Comparison of ENCODE assay signal across 16 cellular contexts in genomic region chr15:60154764-60155163, GRCh38.
A peak's percentile ranks its signal among the peaks of the same experiment; 100 is the strongest.
DNase-seq lines count a peak whose midpoint lies in the region; ATAC-seq and TF ChIP-seq lines count a peak whose summit lies in the region.
"Had no signal": no experiment of that assay in that cellular context is flagged by ENCODE, and none has a peak within 500 bp of the region (broad histone marks: within the 10 kb centered on the region; RNA-seq: fewer than 3 reads in every experiment).

No MANE protein-coding gene starts in this region.

- H3K36me3 ChIP-seq in GM23248 (ENCODE audit: low read depth) (no peaks in the 10 kb centered on the region), SJSA1 (no peaks in the 10 kb centered on the region), smooth muscle cell (ENCODE audit: low read depth) (no peaks in the 10 kb centered on the region), colonic mucosa (no peaks in the 10 kb centered on the region), sigmoid colon (no peaks in the 10 kb centered on the region)

- ATAC-seq in GM18505 (IDR thresholded peaks at IDR 0.05; ENCODE audit: unreplicated experiment) = no peak

- WGBS in GM23248 (ENCODE audit: low coverage in 1 of 2, low lambda C conversion rate in 2 of 2, missing lambda C conversion rate in 2 of 2), 2 experiments = 68 to 72% methylated on average over 2 of the region's 2 CpGs
- WGBS in smooth muscle cell (ENCODE audit: low lambda C conversion rate) = 66% methylated on average over 2 of the region's 2 CpGs
- WGBS in sigmoid colon, 2 donors = 42 to 71% methylated on average over 2 of the region's 2 CpGs

- peak overlapping the region; percentile 71 for H3K4me2 ChIP-seq in GM23248 (ENCODE audit: unreplicated experiment)
- H3K4me2 ChIP-seq in smooth muscle cell = peak overlapping the region; percentile 63

- no peak for DNase-seq in GM23248
- no peak for DNase-seq in SJSA1 (ENCODE audit: low read depth in 1 of 2, low spot score in 2 of 2)
- peak; percentile 23 for DNase-seq in iris pigment epithelial cell (ENCODE audit: low read depth)
- no peak for DNase-seq in smooth muscle cell (lab: John Stamatoyannopoulos, UW; ENCODE audit: unreplicated experiment)
- DNase-seq in colonic mucosa = no peak
- no peak for DNase-seq in sigmoid colon
- DNase-seq: Caco-2; CD4-positive, CD25-positive, alpha-beta regulatory T cell; DMS153; H7; Kasumi-1; MM.1S; NCI-H1092 treated with DMSO at 0.1 percent for 48 hours; NCI-H1694; SHP77 had no signal

- H3K9me3 ChIP-seq in GM23248 (ENCODE audit: low read depth) (no peaks in the 10 kb centered on the region), SJSA1 (replicated peaks) (no peaks in the 10 kb centered on the region), smooth muscle cell (replicated peaks; ENCODE audit: low read depth) (no peaks in the 10 kb centered on the region), colonic mucosa (no peaks in the 10 kb centered on the region), sigmoid colon (no peaks in the 10 kb centered on the region)
- H3K9me3 ChIP-seq: Caco-2 had no signal

- H3K4me1 ChIP-seq in GM23248 (ENCODE audit: insufficient read depth) = peaks cover 14% of the 10 kb centered on the region
- peaks cover 28% of the 10 kb centered on the region for H3K4me1 ChIP-seq in SJSA1 (replicated peaks)
- no peaks in the 10 kb centered on the region for H3K4me1 ChIP-seq in smooth muscle cell (ENCODE audit: low read depth)
- H3K4me1 ChIP-seq in colonic mucosa = no peaks in the 10 kb centered on the region
- no peaks in the 10 kb centered on the region for H3K4me1 ChIP-seq in sigmoid colon
- H3K4me1 ChIP-seq: Caco-2 had no signal

- H3K27ac ChIP-seq in GM23248 (no peak overlapping the region), SJSA1 (peak overlapping the region; percentile 93), smooth muscle cell (ENCODE audit: low read depth) (no peak overlapping the region), colonic mucosa (no peak overlapping the region), sigmoid colon (no peak overlapping the region)

- H3K79me2 ChIP-seq in GM23248 (ENCODE audit: insufficient read depth) = no peaks in the 10 kb centered on the region
- no peaks in the 10 kb centered on the region for H3K79me2 ChIP-seq in smooth muscle cell (ENCODE audit: low read depth)

- H4K20me1 ChIP-seq in GM23248 (ENCODE audit: insufficient read depth) (no peaks in the 10 kb centered on the region), smooth muscle cell (ENCODE audit: low read depth) (no peaks in the 10 kb centered on the region)

- H3K9ac ChIP-seq in GM23248 (no peak overlapping the region), smooth muscle cell (ENCODE audit: low read depth) (no peak overlapping the region), colonic mucosa (ENCODE audit: low read depth in 2 of 2, low read length in 2 of 2) (no peak overlapping the region)

- H3K4me3 ChIP-seq in GM23248 (no peak overlapping the region), SJSA1 (no peak overlapping the region), smooth muscle cell (no peak overlapping the region), colonic mucosa (no peak overlapping the region), sigmoid colon (no peak overlapping the region)

- intact Hi-C loops in colonic mucosa (cut with DNase I) (no loop called here), sigmoid colon (cut with DNase I) (no loop called here)

- H3K27me3 ChIP-seq in GM23248 (replicated peaks; ENCODE audit: insufficient read depth) = peaks cover 6% of the 10 kb centered on the region; the same call in 1 of the 2 replicates
- no peaks in the 10 kb centered on the region for H3K27me3 ChIP-seq in SJSA1 (replicated peaks)
- peaks cover 10% of the 10 kb centered on the region for H3K27me3 ChIP-seq in smooth muscle cell (ENCODE audit: low read depth)
- H3K27me3 ChIP-seq in colonic mucosa = peaks cover 3% of the 10 kb centered on the region
- peaks cover 0 to 8% (median 0%) of the 10 kb centered on the region in 3 donors for H3K27me3 ChIP-seq in sigmoid colon

- TF ChIP-seq POLR2A in sigmoid colon (IDR thresholded peaks at IDR 0.05) (no peak), GM18505 (IDR thresholded peaks at IDR 0.05; ENCODE audit: borderline replicate concordance, extremely low read depth, insufficient read depth, insufficient read length) (no peak)

- H2AFZ ChIP-seq in GM23248 (no peak overlapping the region), smooth muscle cell (ENCODE audit: low read depth) (no peak overlapping the region)

- H3K9me2 ChIP-seq in GM23248 (ENCODE audit: insufficient read depth) = no peaks in the 10 kb centered on the region

- H3F3A ChIP-seq in GM23248 (ENCODE audit: insufficient read depth) (peaks cover 12% of the 10 kb centered on the region), smooth muscle cell (ENCODE audit: low read depth) (peaks cover 4% of the 10 kb centered on the region)

- TF ChIP-seq CTCF in smooth muscle cell (IDR thresholded peaks at IDR 0.05; ENCODE audit: borderline replicate concordance, insufficient read depth, poor library complexity, severe bottlenecking) = no peak
- no peak for TF ChIP-seq CTCF in colonic mucosa (IDR thresholded peaks at IDR 0.05)
- TF ChIP-seq CTCF in sigmoid colon (IDR thresholded peaks at IDR 0.05) = no peak

- TF ChIP-seq EP300 in sigmoid colon (IDR thresholded peaks at IDR 0.05) = no peak

- in situ Hi-C loops in GM23248 (cut with MboI) = no loop called here
